In genomic region chr1:188065917-188066316, GRCh38 we compare ENCODE assay signal across 15 cellular contexts.
"Had no signal": no experiment of that assay in that cellular context is flagged by ENCODE, and none has a peak within 500 bp of the region (broad histone marks: within the 10 kb centered on the region; RNA-seq: fewer than 3 reads in every experiment).

No MANE protein-coding gene starts in this region.

- H3K4me1 Mint-ChIP-seq: activated CD4-positive, alpha-beta T cell treated with anti-CD3 and anti-CD28 coated beads, Interleukin-2, amount 10 ng/mL, durations not matched to agents 7 days and 5 days; activated naive CD8-positive, alpha-beta T cell treated with anti-CD3 and anti-CD28 coated beads, Interleukin-2, amount 10 ng/mL, durations not matched to agents 7 days and 5 days; nephron had no signal

- H3K9me3 ChIP-seq: prostate gland, vagina had no signal

- H3K36me3 Mint-ChIP-seq: activated naive CD8-positive, alpha-beta T cell treated with anti-CD3 and anti-CD28 coated beads, Interleukin-2, amount 10 ng/mL, durations not matched to agents 7 days and 5 days had no signal

- H3K27ac Mint-ChIP-seq: activated CD4-positive, alpha-beta T cell treated with anti-CD3 and anti-CD28 coated beads, Interleukin-2, amount 10 ng/mL, durations not matched to agents 7 days and 5 days; activated naive CD8-positive, alpha-beta T cell treated with anti-CD3 and anti-CD28 coated beads, Interleukin-2, amount 10 ng/mL, durations not matched to agents 7 days and 5 days; nephron had no signal

- H3K4me1 ChIP-seq: foreskin keratinocyte, prostate gland, transverse colon, vagina had no signal

- H3K27me3 Mint-ChIP-seq: activated CD4-positive, alpha-beta T cell treated with anti-CD3 and anti-CD28 coated beads, Interleukin-2, amount 10 ng/mL, durations not matched to agents 7 days and 5 days; activated naive CD8-positive, alpha-beta T cell treated with anti-CD3 and anti-CD28 coated beads, Interleukin-2, amount 10 ng/mL, durations not matched to agents 7 days and 5 days had no signal

- H3K4me3 Mint-ChIP-seq: activated CD4-positive, alpha-beta T cell treated with anti-CD3 and anti-CD28 coated beads, Interleukin-2, amount 10 ng/mL, durations not matched to agents 7 days and 5 days; activated naive CD8-positive, alpha-beta T cell treated with anti-CD3 and anti-CD28 coated beads, Interleukin-2, amount 10 ng/mL, durations not matched to agents 7 days and 5 days; nephron had no signal

- DNase-seq: activated CD4-positive, alpha-beta T cell treated with anti-CD3 and anti-CD28 coated beads, Interleukin-2, amount 10 ng/mL, durations not matched to agents 7 days and 5 days; activated naive CD8-positive, alpha-beta T cell treated with anti-CD3 and anti-CD28 coated beads, Interleukin-2, amount 10 ng/mL, durations not matched to agents 7 days and 5 days; aorta; kidney glomerular epithelial cell; occipital lobe; right cardiac atrium; small intestine; stimulated activated CD4-positive, alpha-beta T cell treated with anti-CD3 and anti-CD28 coated beads, Interleukin-4, amount 100 ng/mL, for 24 hours; stimulated activated naive CD4-positive, alpha-beta T cell; transverse colon had no signal

- H3K36me3 ChIP-seq: prostate gland, transverse colon, vagina had no signal

- H3K4me3 ChIP-seq: prostate gland, transverse colon, vagina had no signal

- H3K27ac ChIP-seq: foreskin keratinocyte, prostate gland, transverse colon, vagina had no signal

- ATAC-seq: esophagus mucosa, foreskin keratinocyte, right cardiac atrium had no signal

- H3K27me3 ChIP-seq: foreskin keratinocyte, transverse colon, vagina had no signal
